In the genomic region with DNA sequence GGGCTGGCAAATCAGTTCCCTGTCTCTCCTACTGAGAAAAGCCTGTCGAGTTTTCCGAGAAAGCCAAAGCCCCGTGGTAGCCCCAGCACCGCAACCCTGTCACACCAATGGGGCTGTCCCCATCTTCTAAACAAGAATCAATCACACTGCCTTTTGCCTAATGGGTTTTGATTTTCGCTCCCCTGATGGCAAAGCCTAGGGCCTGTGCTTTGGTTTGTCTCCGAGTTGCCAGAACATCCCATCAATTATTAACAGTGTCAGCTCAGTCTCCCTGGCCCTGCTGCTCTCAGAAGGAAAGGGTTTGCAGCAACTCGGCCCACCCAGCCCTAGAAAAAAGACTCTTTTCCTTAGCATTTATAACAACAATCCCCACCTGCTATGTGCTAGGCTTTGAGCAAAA, we compare ENCODE assay signal across 16 cellular contexts. TPM values are rescaled to one million over a fixed set of nuclear protein-coding genes. Genes with fewer than 3 reads are reported as not detected.
A peak's percentile ranks its signal among the peaks of the same experiment; 100 is the strongest.
DNase-seq lines count a peak whose midpoint lies in the region; ATAC-seq and TF ChIP-seq lines count a peak whose summit lies in the region.
"Had no signal": no experiment of that assay in that cellular context is flagged by ENCODE, and none has a peak within 500 bp of the region (broad histone marks: within the 10 kb centered on the region; RNA-seq: fewer than 3 reads in every experiment).

No MANE protein-coding gene starts in this region.

- no peak overlapping the region for H3K4me3 ChIP-seq in gastroesophageal sphincter
- H3K4me3 ChIP-seq in liver (ENCODE audit: low read depth in 1 of 3, low read length in 3 of 3): no peak overlapping the region
- H3K4me3 ChIP-seq: A549 had no signal

- H3K27ac ChIP-seq in VCaP (peak overlapping the region; percentile 11; the same call in 1 of the 2 replicates), gastroesophageal sphincter (peak overlapping the region in 3 of 4 donors; percentile 33 to 94 (median 35)), liver (ENCODE audit: low read depth in 1 of 2, low read length in 2 of 2) (peak overlapping the region; percentile 58 to 63)
- H3K27ac ChIP-seq: A549 had no signal

- peak; percentile 13 to 39 for TF ChIP-seq RAD21 in liver (IDR thresholded peaks at IDR 0.05)

- no peak for TF ChIP-seq EP300 in gastroesophageal sphincter (IDR thresholded peaks at IDR 0.05)

- 44 to 54% methylated on average over 6 of the region's 7 CpGs for WGBS in gastroesophageal sphincter (ENCODE audit: low coverage in 1 of 2), 2 donors
- WGBS in liver: 17% methylated on average over 7 of the region's 7 CpGs

- H3K9me3 ChIP-seq in gastroesophageal sphincter: no peaks in the 10 kb centered on the region
- H3K9me3 ChIP-seq in liver (ENCODE audit: control insufficient read depth in 4 of 4, low read length in 3 of 4): no peaks in the 10 kb centered on the region
- H3K9me3 ChIP-seq: A549 had no signal

- peaks cover 0 to 48% of the 10 kb centered on the region in 2 donors for H3K36me3 ChIP-seq in gastroesophageal sphincter
- H3K36me3 ChIP-seq in liver (ENCODE audit: control insufficient read depth in 4 of 4, insufficient read depth in 3 of 4, low read depth in 1 of 4, low read length in 3 of 4): no peaks in the 10 kb centered on the region

- H3K9ac ChIP-seq in liver (ENCODE audit: low read depth in 1 of 2, low read length in 2 of 2): peak overlapping the region in 1 of 2 donors; percentile 65

- TF ChIP-seq CTCF in VCaP (conservative IDR thresholded peaks at IDR 0.05) (no peak), gastroesophageal sphincter (IDR thresholded peaks at IDR 0.05) (no peak), liver (IDR thresholded peaks at IDR 0.05; ENCODE audit: low read depth, low read length, missing input control) (no peak)

- ATAC-seq in gastroesophageal sphincter (no peak), GM19023 (IDR thresholded peaks at IDR 0.05; ENCODE audit: unreplicated experiment) (no peak)
- ATAC-seq: A549; CD8-positive, alpha-beta T cell; HCT116 had no signal

- TF ChIP-seq POLR2A in gastroesophageal sphincter (IDR thresholded peaks at IDR 0.05): no peak

- peak; percentile 54 for DNase-seq in retina
- no peak for DNase-seq in T-helper 9 cell
- no peak for DNase-seq in NCI-H1436 treated with DMSO at 0.1 percent for 48 hours (lab: John Stamatoyannopoulos, UW)
- DNase-seq: CD8-positive, alpha-beta T cell; COR-L47; DMS153; DMS79 treated with DMSO at 0.1 percent for 48 hours; GDM1; IMR-90 had no signal

- H3K4me1 ChIP-seq in gastroesophageal sphincter (peaks cover 0 to 88% (median 5%) of the 10 kb centered on the region in 3 donors), liver (ENCODE audit: control insufficient read depth in 4 of 4, insufficient read depth in 4 of 4, low read length in 3 of 4) (peaks cover 35 to 77% (median 52%) of the 10 kb centered on the region in 4 donors)

- peaks cover 10% of the 10 kb centered on the region for H3K27me3 ChIP-seq in gastroesophageal sphincter
- H3K27me3 ChIP-seq in liver (ENCODE audit: control insufficient read depth in 4 of 4, insufficient read depth in 4 of 4, low read length in 3 of 4): no peaks in the 10 kb centered on the region

TF ChIP-seq in liver, 16 proteins besides CTCF, POLR2A, EP300 and RAD21:
- TF ChIP-seq JUND (IDR thresholded peaks at IDR 0.05) (peak in 1 of 2 donors; percentile 25), GABPA (IDR thresholded peaks at IDR 0.05 in 1 of 2, conservative IDR thresholded peaks at IDR 0.05 in 1 of 2) (no peak), YY1 (IDR thresholded peaks at IDR 0.05) (peak; percentile 25), FOXA1 (IDR thresholded peaks at IDR 0.05) (no peak), SP1 (IDR thresholded peaks at IDR 0.05) (peak; percentile 54), RXRA (IDR thresholded peaks at IDR 0.05) (peak in 1 of 2 donors; percentile 71), HNF4A (conservative IDR thresholded peaks at IDR 0.05) (peak in 1 of 2 donors; percentile 57)
- TF ChIP-seq, protein P1, sequence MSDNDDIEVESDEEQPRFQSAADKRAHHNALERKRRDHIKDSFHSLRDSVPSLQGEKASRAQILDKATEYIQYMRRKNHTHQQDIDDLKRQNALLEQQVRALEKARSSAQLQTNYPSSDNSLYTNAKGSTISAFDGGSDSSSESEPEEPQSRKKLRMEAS (IDR thresholded peaks at IDR 0.05): peak; percentile 9

RNA-seq across cellular contexts. Expression of a gene that starts 4.2 kb away (rescaled TPM):
- total RNA-seq in gastroesophageal sphincter: 10 to 100 TPM; 26.3 to 44.1 (median 38.0) TPM
- under 1 TPM; under 0.01 to 0.33 TPM for total RNA-seq in liver
- 1 to 10 TPM; 2.5 to 3.4 TPM for polyA plus RNA-seq in liver
- total RNA-seq: IMR-90 had no signal
- polyA plus RNA-seq: CD14-positive monocyte had no signal

Comparison
In these comparisons a context has a peak if more than half of its experiments do, and no peak if none do; other contexts are left out.
1. RNA of a gene that starts 4.2 kb away (total RNA-seq): 26.3 to 44.1 TPM in gastroesophageal sphincter; under 0.01 to 0.33 TPM in liver; every median in the first group is over 10 times any median in the second.
2. Peak in every context shown above with its lines, with median percentiles within 50 percentile points of each other: H3K27ac ChIP-seq.